35 cellular contexts compared by ENCODE assay signal in genomic region chr3:944786-945185, GRCh38.
"Had no signal": no experiment of that assay in that cellular context is flagged by ENCODE, and none has a peak within 500 bp of the region (broad histone marks: within the 10 kb centered on the region; RNA-seq: fewer than 3 reads in every experiment).

No MANE protein-coding gene starts in this region.

- H3K9me3 ChIP-seq: MG63 had no signal

- H3K4me3 ChIP-seq: MG63 had no signal

- H3K27me3 ChIP-seq: MG63 had no signal

- DNase-seq: Karpas-422, Kasumi-1, MG63, MM.1S, MV-4-11, NCI-H1048, NCI-H1092, NCI-H1092 treated with DMSO at 0.1 percent for 48 hours, NCI-H1105, NCI-H1105 treated with DMSO at 0.1 percent for 48 hours, NCI-H1417, NCI-H1417 treated with DMSO at 0.1 percent for 48 hours, NCI-H1436, NCI-H1436 treated with DMSO at 0.1 percent for 48 hours, NCI-H146, NCI-H1694, NCI-H1694 treated with DMSO at 0.1 percent for 48 hours, NCI-H187, NCI-H187 treated with DMSO at 0.1 percent for 48 hours, NCI-H1930, NCI-H2029, NCI-H2029 treated with DMSO at 0.1 percent for 48 hours, NCI-H2081, NCI-H2081 treated with DMSO at 0.1 percent for 48 hours, NCI-H2107, NCI-H2171, NCI-H2171 treated with DMSO at 0.1 percent for 48 hours, NCI-H2227 treated with DMSO at 0.1 percent for 48 hours, NCI-H226, NCI-H345, NCI-H446, NCI-H446 treated with DMSO at 0.1 percent for 48 hours, NCI-H510A, NCI-H510A treated with DMSO at 0.1 percent for 48 hours, NCI-H524 had no signal

- H3K36me3 ChIP-seq: MG63 had no signal
